In the genomic region with DNA sequence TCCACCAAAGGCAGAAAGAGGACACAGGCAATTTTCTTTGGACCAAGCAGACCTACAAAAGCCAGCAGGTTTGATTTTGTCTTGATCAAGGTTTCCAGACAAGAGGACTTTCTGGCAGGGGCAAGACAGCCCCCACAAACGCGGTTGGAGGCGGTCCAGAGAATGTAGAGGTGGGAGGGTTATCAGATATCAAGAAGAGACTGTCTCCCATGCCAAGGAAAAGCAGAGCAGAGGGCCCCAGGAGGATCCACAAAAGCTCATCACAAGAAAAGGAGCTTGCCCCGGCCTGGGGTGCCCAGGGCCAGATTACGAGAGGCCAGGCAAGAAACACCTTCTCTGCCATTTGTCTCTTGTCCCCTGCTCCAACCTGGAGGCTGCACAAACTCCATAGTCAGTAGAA, we compare ENCODE assay signal across 16 cellular contexts.
DNase-seq lines count a peak whose midpoint lies in the region; ATAC-seq and TF ChIP-seq lines count a peak whose summit lies in the region.
"Had no signal": no experiment of that assay in that cellular context is flagged by ENCODE, and none has a peak within 500 bp of the region (broad histone marks: within the 10 kb centered on the region; RNA-seq: fewer than 3 reads in every experiment).

No MANE protein-coding gene starts in this region.

- no peak overlapping the region for H3K9ac ChIP-seq in OCI-LY3 (ENCODE audit: low read length)
- H3K9ac ChIP-seq: BLaER1 treated with 17β-estradiol and CSF1 and Interleukin-3, amounts not matched to agents 10 nM and 100 nM; GM23248 had no signal

- H3K36me3 ChIP-seq in OCI-LY3 (replicated peaks; ENCODE audit: low read depth, low read length) (no peaks in the 10 kb centered on the region), right atrium auricular region (no peaks in the 10 kb centered on the region), sigmoid colon (no peaks in the 10 kb centered on the region), ascending aorta (no peaks in the 10 kb centered on the region), aorta (ENCODE audit: control insufficient read depth in 1 of 2, insufficient read depth in 2 of 2, low read length in 1 of 2) (no peaks in the 10 kb centered on the region)
- H3K36me3 ChIP-seq: BLaER1 treated with 17β-estradiol and CSF1 and Interleukin-3, amounts not matched to agents 10 nM and 100 nM had no signal

- peak overlapping the region; percentile 16; the same call in 1 of the 2 replicates for H3K4me2 ChIP-seq in OCI-LY3 (ENCODE audit: low read length)
- H3K4me2 ChIP-seq: BLaER1 treated with 17β-estradiol and CSF1 and Interleukin-3, amounts not matched to agents 10 nM and 100 nM had no signal

- H3K4me1 ChIP-seq in right cardiac atrium (ENCODE audit: control insufficient read depth, insufficient read depth, low read length) (no peaks in the 10 kb centered on the region), OCI-LY3 (ENCODE audit: low read length) (peaks cover 15% of the 10 kb centered on the region), right atrium auricular region (peaks cover 0 to 6% of the 10 kb centered on the region in 2 donors), sigmoid colon (peaks cover 0 to 9% (median 8%) of the 10 kb centered on the region in 4 donors), ascending aorta (no peaks in the 10 kb centered on the region), aorta (ENCODE audit: control insufficient read depth in 1 of 2, insufficient read depth in 2 of 2, low read length in 2 of 2) (no peaks in the 10 kb centered on the region)

- TF ChIP-seq POLR2A in sigmoid colon (IDR thresholded peaks at IDR 0.05): no peak

- peak; percentile 35 for DNase-seq in Right ventricle myocardium inferior (ENCODE audit: missing footprints)
- no peak for DNase-seq in right cardiac atrium
- DNase-seq in right atrium auricular region (ENCODE audit: low spot score): no peak
- peak; percentile 47 for DNase-seq in sigmoid colon
- no peak for DNase-seq in HuH-7 (ENCODE audit: low spot score)
- no peak for DNase-seq in ascending aorta (ENCODE audit: low spot score in 2 of 2)
- no peak for DNase-seq in aorta
- DNase-seq: CD4-positive, alpha-beta T cell; DMS79; GM23248 had no signal

- H3K4me3 ChIP-seq in right cardiac atrium (ENCODE audit: low read length) (no peak overlapping the region), OCI-LY3 (ENCODE audit: low read length) (no peak overlapping the region), right atrium auricular region (no peak overlapping the region), sigmoid colon (no peak overlapping the region), ascending aorta (no peak overlapping the region), aorta (ENCODE audit: low read length in 2 of 2) (no peak overlapping the region)
- H3K4me3 ChIP-seq: BLaER1 treated with 17β-estradiol and CSF1 and Interleukin-3, amounts not matched to agents 10 nM and 100 nM; GM12878; GM23248 had no signal

- intact Hi-C loops in Right ventricle myocardium inferior (cut with DNase I) (no loop called here), right cardiac atrium (cut with DNase I) (no loop called here), sigmoid colon (cut with DNase I) (no loop called here), ascending aorta (cut with DNase I) (no loop called here), aorta (cut with DNase I) (no loop called here)

- no peak overlapping the region for H3K27ac ChIP-seq in right cardiac atrium (ENCODE audit: low read length)
- H3K27ac ChIP-seq in OCI-LY3 (ENCODE audit: low read length): no peak overlapping the region
- H3K27ac ChIP-seq in right atrium auricular region: peak overlapping the region; percentile 28 to 45
- H3K27ac ChIP-seq in sigmoid colon: no peak overlapping the region
- no peak overlapping the region for H3K27ac ChIP-seq in ascending aorta
- no peak overlapping the region for H3K27ac ChIP-seq in aorta (ENCODE audit: low read depth in 1 of 2, low read length in 2 of 2)
- H3K27ac ChIP-seq: 22Rv1; BLaER1 treated with 17β-estradiol and CSF1 and Interleukin-3, amounts not matched to agents 10 nM and 100 nM; GM23248; HL-60 had no signal

- H3K27me3 ChIP-seq in right cardiac atrium (ENCODE audit: control insufficient read depth, insufficient read depth): no peaks in the 10 kb centered on the region
- no peaks in the 10 kb centered on the region for H3K27me3 ChIP-seq in OCI-LY3 (ENCODE audit: low read depth, low read length)
- H3K27me3 ChIP-seq in right atrium auricular region: no peaks in the 10 kb centered on the region
- H3K27me3 ChIP-seq in sigmoid colon: no peaks in the 10 kb centered on the region
- H3K27me3 ChIP-seq in ascending aorta: no peaks in the 10 kb centered on the region
- H3K27me3 ChIP-seq in aorta (ENCODE audit: control insufficient read depth in 1 of 2, insufficient read depth in 2 of 2, low read length in 1 of 2): no peaks in the 10 kb centered on the region
- H3K27me3 ChIP-seq: BLaER1 treated with 17β-estradiol and CSF1 and Interleukin-3, amounts not matched to agents 10 nM and 100 nM had no signal

- no peaks in the 10 kb centered on the region for H3K79me2 ChIP-seq in OCI-LY3 (ENCODE audit: low read length)

- H2AFZ ChIP-seq in OCI-LY3 (ENCODE audit: low read depth, low read length): no peak overlapping the region
- H2AFZ ChIP-seq: GM23248 had no signal

- 49% methylated on average over 5 of the region's 5 CpGs for WGBS in right cardiac atrium
- 87 to 88% methylated on average over 5 of the region's 5 CpGs for WGBS in sigmoid colon, 2 donors
- WGBS in aorta, 2 donors: 71 to 82% methylated on average over 5 of the region's 5 CpGs

- TF ChIP-seq CTCF in OCI-LY3 (IDR thresholded peaks at IDR 0.05; ENCODE audit: low read depth, low read length) (no peak), right atrium auricular region (IDR thresholded peaks at IDR 0.05) (no peak), sigmoid colon (IDR thresholded peaks at IDR 0.05) (no peak), ascending aorta (IDR thresholded peaks at IDR 0.05) (no peak)

- no peaks in the 10 kb centered on the region for H3K9me3 ChIP-seq in right cardiac atrium (ENCODE audit: control insufficient read depth, low read length)
- no peaks in the 10 kb centered on the region for H3K9me3 ChIP-seq in OCI-LY3 (ENCODE audit: insufficient read depth, low read length)
- H3K9me3 ChIP-seq in right atrium auricular region: no peaks in the 10 kb centered on the region
- no peaks in the 10 kb centered on the region for H3K9me3 ChIP-seq in sigmoid colon
- H3K9me3 ChIP-seq in ascending aorta: no peaks in the 10 kb centered on the region
- no peaks in the 10 kb centered on the region for H3K9me3 ChIP-seq in aorta (ENCODE audit: control insufficient read depth, low read length)
- H3K9me3 ChIP-seq: BLaER1 treated with 17β-estradiol and CSF1 and Interleukin-3, amounts not matched to agents 10 nM and 100 nM had no signal

- no peak for TF ChIP-seq EP300 in sigmoid colon (IDR thresholded peaks at IDR 0.05)

- H4K20me1 ChIP-seq in OCI-LY3 (ENCODE audit: insufficient read depth, low read length): no peaks in the 10 kb centered on the region
- H4K20me1 ChIP-seq: BLaER1 treated with 17β-estradiol and CSF1 and Interleukin-3, amounts not matched to agents 10 nM and 100 nM had no signal

- no peak for ATAC-seq in Right ventricle myocardium inferior
- ATAC-seq in right cardiac atrium: no peak
- ATAC-seq in aorta (ENCODE audit: low FRiP score): no peak
- ATAC-seq: GM12878, HCT116 had no signal

Comparison
In these comparisons a context has a peak if more than half of its experiments do, and no peak if none do; other contexts are left out.
1. DNase-seq: peak in Right ventricle myocardium inferior (single experiment) and sigmoid colon (single experiment); none in right cardiac atrium (0 of 3), right atrium auricular region (single experiment), HuH-7 (single experiment), ascending aorta (0 of 2) and aorta (0 of 2).
2. H3K27ac ChIP-seq: peak in right atrium auricular region (2 of 2); none in right cardiac atrium (single experiment), OCI-LY3 (single experiment), sigmoid colon (0 of 4), ascending aorta (0 of 2) and aorta (0 of 2).